Comparison of ENCODE assay signal across 9 cellular contexts in genomic region chr1:156689960-156690672, GRCh38. TPM values are rescaled to one million over a fixed set of nuclear protein-coding genes. Genes with fewer than 3 reads are reported as not detected.
A peak's percentile ranks its signal among the peaks of the same experiment; 100 is the strongest.
DNase-seq lines count a peak whose midpoint lies in the region; ATAC-seq, FAIRE-seq and TF ChIP-seq lines count a peak whose summit lies in the region.
"Had no signal": no experiment of that assay in that cellular context is flagged by ENCODE, and none has a peak within 500 bp of the region (broad histone marks: within the 10 kb centered on the region; RNA-seq: fewer than 3 reads in every experiment).

No MANE protein-coding gene starts in this region.

- H3K4me3 ChIP-seq in ACC112 (ENCODE audit: low read depth, low read length) (peak overlapping the region; percentile 24; the same call in 1 of the 2 replicates), HCT116 (replicated peaks in 1 of 2; ENCODE audit: low read depth in 1 of 2, low read length in 2 of 2) (peak overlapping the region; percentile 41 to 55; a peak in 3 of 4 replicates), astrocyte (ENCODE audit: insufficient read depth, low read depth, low read length) (peak overlapping the region; percentile 48), iPS-20b (ENCODE audit: low read length) (peak overlapping the region; percentile 50)
- H3K4me3 ChIP-seq: pancreas had no signal

- H3K9me2 ChIP-seq in HCT116 (ENCODE audit: insufficient read depth), result no peaks in the 10 kb centered on the region

- peaks cover 48% of the 10 kb centered on the region for H3K4me1 Mint-ChIP-seq in astrocyte (ENCODE audit: low read depth, unreplicated experiment)

- no peak for ATAC-seq in HCT116

- H2AFZ ChIP-seq in ACC112 (ENCODE audit: low read length, unreplicated experiment) (peak overlapping the region; percentile 8), HCT116 (ENCODE audit: low read depth, low read length, poor library complexity, severe bottlenecking) (no peak overlapping the region), astrocyte (ENCODE audit: low read depth, low read length) (no peak overlapping the region)

- no peak for TF ChIP-seq RAD21 in HCT116 (IDR thresholded peaks at IDR 0.05; ENCODE audit: low read depth)

- H3K4me3 Mint-ChIP-seq in astrocyte (ENCODE audit: unreplicated experiment), result peak overlapping the region; percentile 84

- H3K27ac Mint-ChIP-seq in astrocyte (ENCODE audit: unreplicated experiment), result peak overlapping the region; percentile 77

- CTCF ChIA-PET in HCT116 (lab: Charles Lee), result interaction anchor here (0.5 to 10.0 kb wide), 35 partner anchors 9 to 320 kb away, joined by 3 to 508 read pairs (median 5); partner anchors contain the start of genes CRABP2, INSRR, ISG20L2 and METTL25B

- H3K4me2 ChIP-seq in HCT116 (ENCODE audit: low read length) (peak overlapping the region; percentile 84), astrocyte (ENCODE audit: low read length) (peak overlapping the region; percentile 90)

- H3K27me3 ChIP-seq in ACC112 (ENCODE audit: insufficient read depth, low read length) (no peaks in the 10 kb centered on the region), HCT116 (ENCODE audit: insufficient read depth, low read length) (no peaks in the 10 kb centered on the region), astrocyte (ENCODE audit: insufficient read depth, low read length) (no peaks in the 10 kb centered on the region), iPS-20b (ENCODE audit: insufficient read depth, low read length) (peaks cover 16% of the 10 kb centered on the region; the same call in 1 of the 2 replicates)
- H3K27me3 ChIP-seq: pancreas had no signal

- peaks cover 17% of the 10 kb centered on the region for H3K4me1 ChIP-seq in ACC112 (ENCODE audit: control insufficient read depth, insufficient read depth, low read length, unreplicated experiment)
- H3K4me1 ChIP-seq in HCT116 (ENCODE audit: control insufficient read depth in 1 of 2, insufficient read depth in 2 of 2, low read length in 2 of 2), result peaks cover 67 to 87% of the 10 kb centered on the region in 2 experiments
- peaks cover 29% of the 10 kb centered on the region for H3K4me1 ChIP-seq in astrocyte (ENCODE audit: insufficient read depth, low read length)
- H3K4me1 ChIP-seq in iPS-20b (ENCODE audit: insufficient read depth, low read length), result peaks cover 49% of the 10 kb centered on the region

- POLR2A ChIA-PET in HCT116 (lab: Charles Lee), result interaction anchor here (0.9 to 5.0 kb wide), 12 partner anchors 9 to 200 kb away, joined by 3 to 87 read pairs (median 4); partner anchors contain the start of genes CRABP2, ISG20L2, METTL25B and MRPL24

- H3K9me3 ChIP-seq in HCT116 (ENCODE audit: control insufficient read depth in 1 of 2, insufficient read depth in 1 of 2, low read depth in 1 of 2, low read length in 2 of 2) (no peaks in the 10 kb centered on the region), astrocyte (ENCODE audit: insufficient read depth, low read depth, low read length) (no peaks in the 10 kb centered on the region), iPS-20b (ENCODE audit: insufficient read depth, low read depth, low read length) (no peaks in the 10 kb centered on the region)
- H3K9me3 ChIP-seq: pancreas had no signal

- no peaks in the 10 kb centered on the region for H3K79me2 ChIP-seq in ACC112 (ENCODE audit: control insufficient read depth, insufficient read depth, low read length, unreplicated experiment)
- H3K79me2 ChIP-seq in HCT116 (ENCODE audit: insufficient read depth, low read length), result no peaks in the 10 kb centered on the region
- H3K79me2 ChIP-seq in astrocyte (ENCODE audit: insufficient read depth, low read length), result no peaks in the 10 kb centered on the region

- H3K9ac ChIP-seq in HCT116 (ENCODE audit: low read length), result peak overlapping the region; percentile 24; the same call in 1 of the 2 replicates
- H3K9ac ChIP-seq in astrocyte (ENCODE audit: low read length), result peak overlapping the region; percentile 25
- peak overlapping the region; percentile 15; the same call in 1 of the 2 replicates for H3K9ac ChIP-seq in iPS-20b (ENCODE audit: low read depth, low read length)

- H3K9me3 Mint-ChIP-seq in astrocyte (ENCODE audit: unreplicated experiment), result no peaks in the 10 kb centered on the region

- TF ChIP-seq CTCF in HCT116 (IDR thresholded peaks at IDR 0.05 in 2 of 3, conservative IDR thresholded peaks at IDR 0.05 in 1 of 3; ENCODE audit: borderline replicate concordance in 1 of 3, insufficient read depth in 1 of 3, low read depth in 2 of 3, low read length in 2 of 3) (no peak), astrocyte (IDR thresholded peaks at IDR 0.05; ENCODE audit: insufficient read depth, low read depth, low read length) (no peak)

- intact Hi-C loops in HCT116 (cut with micrococcal nuclease), result loop anchor here (1.0 to 5.0 kb wide), 6 partner anchors 16 to 237 kb away; partner anchors contain the start of genes NTRK1 and PRCC

- FAIRE-seq in astrocyte (lab: Jason Lieb, UNC), result no peak
- FAIRE-seq: pancreas had no signal

- no peaks in the 10 kb centered on the region for H3K36me3 ChIP-seq in ACC112 (ENCODE audit: insufficient read depth, low read length)
- H3K36me3 ChIP-seq in HCT116 (ENCODE audit: control insufficient read depth in 1 of 2, insufficient read depth in 2 of 2, low read length in 2 of 2), result no peaks in the 10 kb centered on the region
- no peaks in the 10 kb centered on the region for H3K36me3 ChIP-seq in astrocyte (ENCODE audit: insufficient read depth, low read length)
- no peaks in the 10 kb centered on the region for H3K36me3 ChIP-seq in iPS-20b (ENCODE audit: insufficient read depth, low read depth, low read length)
- H3K36me3 ChIP-seq: pancreas had no signal

- DNase-seq in HCT116 (ENCODE audit: low read depth, low spot score) (no peak), astrocyte (ENCODE audit: low read depth) (no peak), NCI-H2029 treated with DMSO at 0.1 percent for 48 hours (lab: John Stamatoyannopoulos, UW) (no peak), SKM-1 treated with dmso at 0.1 percent for 144 hours (lab: John Stamatoyannopoulos, UW; ENCODE audit: unreplicated experiment) (no peak), medulla oblongata (ENCODE audit: extremely low spot score) (no peak), T-helper 2 cell (no peak)

- TF ChIP-seq POLR2A in HCT116 (IDR thresholded peaks at IDR 0.05; ENCODE audit: borderline replicate concordance, extremely low read depth, insufficient read depth, insufficient read length), result no peak

- no peaks in the 10 kb centered on the region for H3K36me3 Mint-ChIP-seq in astrocyte (ENCODE audit: low read depth, unreplicated experiment)

- no TSS peak for BruUV-seq in HCT116 (replicated peaks; lab: Mats Ljungman, UMichigan)

- RAD21 ChIA-PET in HCT116 (lab: Charles Lee; ENCODE audit: low non-redundant PET in 1 of 2, low total read pairs in 2 of 2, uncharacterized antibody in 2 of 2, unreplicated experiment in 2 of 2), result interaction anchor here (0.6 to 4.0 kb wide), 22 partner anchors 14 to 238 kb away, joined by 3 to 67 read pairs (median 5); partner anchors contain the start of genes CRABP2 (in 2 of the 2), ISG20L2 (in 2 of the 2), METTL25B (in 2 of the 2) and NTRK1 (in 2 of the 2)

- H4K20me1 ChIP-seq in HCT116 (ENCODE audit: insufficient read depth) (no peaks in the 10 kb centered on the region), astrocyte (ENCODE audit: insufficient read depth, low read length) (no peaks in the 10 kb centered on the region)

- no peak overlapping the region for H3K27ac ChIP-seq in ACC112 (ENCODE audit: low read depth, low read length)
- peak overlapping the region; percentile 72; the same call in 1 of the 2 replicates for H3K27ac ChIP-seq in HCT116 (ENCODE audit: low read depth, low read length)
- H3K27ac ChIP-seq in astrocyte (ENCODE audit: low read depth, low read length), result no peak overlapping the region
- H3K27ac ChIP-seq in iPS-20b (ENCODE audit: low read length), result no peak overlapping the region
- H3K27ac ChIP-seq: pancreas had no signal

- H3K27me3 Mint-ChIP-seq in astrocyte (ENCODE audit: low read depth, unreplicated experiment), result no peaks in the 10 kb centered on the region

TF ChIP-seq in HCT116, 20 proteins besides CTCF, POLR2A, EP300 and RAD21:
- no peak for TF ChIP-seq SIN3A (IDR thresholded peaks at IDR 0.05; ENCODE audit: low read depth)
- TF ChIP-seq JUND (IDR thresholded peaks at IDR 0.05), result no peak
TF ChIP-seq in HCT116: peak in this region for 0.

RNA-seq across cellular contexts. Expression of gene NES, which starts 12.9 kb away (rescaled TPM):
- total RNA-seq in HCT116 (2021; ENCODE audit: unreplicated experiment) (8.4 TPM), astrocyte (280 and 310 TPM in 2 replicates)
- 3.6 and 5.2 TPM in 2 replicates for polyA plus RNA-seq in HCT116 (2012)

RNA-seq across cellular contexts. Expression of gene CRABP2, which starts 15.3 kb away (rescaled TPM):
- total RNA-seq in HCT116 (2021; ENCODE audit: unreplicated experiment), result 209 TPM
- 360 and 403 TPM in 2 replicates for polyA plus RNA-seq in HCT116 (2012)
- 278 and 339 TPM in 2 replicates for total RNA-seq in astrocyte

RNA-seq across cellular contexts. Expression of gene METTL25B, which starts 38.2 kb away (rescaled TPM):
- total RNA-seq in HCT116 (2021; ENCODE audit: unreplicated experiment), result 36.5 TPM
- 32.6 and 39.7 TPM in 2 replicates for polyA plus RNA-seq in HCT116 (2012)
- 9.9 and 11.1 TPM in 2 replicates for total RNA-seq in astrocyte

RNA-seq across cellular contexts. Expression of gene ISG20L2, which starts 38.5 kb away (rescaled TPM):
- total RNA-seq in HCT116 (2021; ENCODE audit: unreplicated experiment) (41.7 TPM), astrocyte (30.1 and 33.4 TPM in 2 replicates)
- 19.9 and 23.3 TPM in 2 replicates for polyA plus RNA-seq in HCT116 (2012)

RNA-seq across cellular contexts. Expression of gene BCAN, which starts 48.2 kb away (rescaled TPM):
- total RNA-seq in HCT116 (2021; ENCODE audit: unreplicated experiment), result not detected
- 0.23 and 0.26 TPM in 2 replicates for polyA plus RNA-seq in HCT116 (2012)
- total RNA-seq in astrocyte, result 0.29 and 0.41 TPM in 2 replicates
- polyA plus RNA-seq: pancreas had no signal

Comparison
In these comparisons a context has a peak if more than half of its experiments do, and no peak if none do; other contexts are left out.
1. RNA of gene NES, which starts 12.9 kb away (total RNA-seq): 280 to 310 TPM in astrocyte; 8.4 TPM in HCT116 (single experiment); every median in the first group is over 10 times any median in the second.
2. Peak in every context shown above with its lines, with median percentiles within 50 percentile points of each other: H3K4me3 ChIP-seq and H3K9ac ChIP-seq.